Comparison of ENCODE assay signal across 10 cellular contexts in genomic region chr5:177371120-177371537, GRCh38. TPM values are rescaled to one million over a fixed set of nuclear protein-coding genes. Genes with fewer than 3 reads are reported as not detected.
DNase-seq lines count a peak whose midpoint lies in the region; ATAC-seq lines count a peak whose summit lies in the region.
"Had no signal": no experiment of that assay in that cellular context is flagged by ENCODE, and none has a peak within 500 bp of the region (broad histone marks: within the 10 kb centered on the region; RNA-seq: fewer than 3 reads in every experiment).

No MANE protein-coding gene starts in this region.

- H3K36me3 ChIP-seq in stomach smooth muscle (ENCODE audit: control insufficient read depth in 2 of 2, insufficient read depth in 2 of 2, low read length in 2 of 2), result no peaks in the 10 kb centered on the region

- POLR2A ChIA-PET in activated naive CD8-positive, alpha-beta T cell treated with anti-CD3 and anti-CD28 coated beads, Interleukin-2, amount 10 ng/mL, durations not matched to agents 7 days and 5 days (lab: Charles Lee), result interaction anchor here (0.6 to 3.4 kb wide), 17 partner anchors 10 to 812 kb away, joined by 3 to 24 read pairs (median 4); partner anchors contain the start of genes GRK6, LMAN2, MXD3 and PRELID1

- no peaks in the 10 kb centered on the region for H3K9me3 ChIP-seq in stomach smooth muscle (ENCODE audit: control insufficient read depth in 2 of 2, low read length in 2 of 2)

- peak overlapping the region; percentile 64 to 65 for H3K4me3 ChIP-seq in stomach smooth muscle (ENCODE audit: low read length in 2 of 2)

- no peaks in the 10 kb centered on the region for H3K27me3 Mint-ChIP-seq in activated CD8-positive, alpha-beta memory T cell treated with anti-CD3 and anti-CD28 coated beads, Interleukin-2, amount 10 ng/mL, durations not matched to agents 7 days and 5 days
- H3K27me3 Mint-ChIP-seq in activated naive CD8-positive, alpha-beta T cell treated with anti-CD3 and anti-CD28 coated beads, Interleukin-2, amount 10 ng/mL, durations not matched to agents 7 days and 5 days, result no peaks in the 10 kb centered on the region
- H3K27me3 Mint-ChIP-seq in immature natural killer cell (ENCODE audit: low read depth in 3 of 3), result peaks cover 0 to 4% (median 1%) of the 10 kb centered on the region in 3 donors

- peaks cover 31% of the 10 kb centered on the region for H3K36me3 Mint-ChIP-seq in activated CD8-positive, alpha-beta memory T cell treated with anti-CD3 and anti-CD28 coated beads, Interleukin-2, amount 10 ng/mL, durations not matched to agents 7 days and 5 days
- H3K36me3 Mint-ChIP-seq in activated naive CD8-positive, alpha-beta T cell treated with anti-CD3 and anti-CD28 coated beads, Interleukin-2, amount 10 ng/mL, durations not matched to agents 7 days and 5 days, result peaks cover 40% of the 10 kb centered on the region
- peaks cover 13 to 21% (median 14%) of the 10 kb centered on the region in 3 donors for H3K36me3 Mint-ChIP-seq in immature natural killer cell

- H3K27me3 ChIP-seq in stomach smooth muscle (ENCODE audit: control insufficient read depth in 1 of 2, insufficient read depth in 2 of 2, low read length in 2 of 2), result no peaks in the 10 kb centered on the region

- CTCF ChIA-PET in activated CD8-positive, alpha-beta memory T cell treated with anti-CD3 and anti-CD28 coated beads, Interleukin-2, amount 10 ng/mL, durations not matched to agents 7 days and 5 days (lab: Charles Lee), result interaction anchor here (1.0 to 22.1 kb wide), 13 partner anchors 12 to 125 kb away, joined by 3 to 405 read pairs (median 13); partner anchors contain the start of genes LMAN2, MXD3, PFN3 and RGS14

- H3K9ac ChIP-seq in stomach smooth muscle (ENCODE audit: low read length in 2 of 2), result peak overlapping the region; percentile 58 to 66

- H3K4me1 Mint-ChIP-seq in activated CD8-positive, alpha-beta memory T cell treated with anti-CD3 and anti-CD28 coated beads, Interleukin-2, amount 10 ng/mL, durations not matched to agents 7 days and 5 days, result peaks cover 52% of the 10 kb centered on the region
- peaks cover 41% of the 10 kb centered on the region for H3K4me1 Mint-ChIP-seq in activated naive CD8-positive, alpha-beta T cell treated with anti-CD3 and anti-CD28 coated beads, Interleukin-2, amount 10 ng/mL, durations not matched to agents 7 days and 5 days
- H3K4me1 Mint-ChIP-seq in immature natural killer cell, result peaks cover 39 to 40% of the 10 kb centered on the region in 2 donors

- no peak for ATAC-seq in activated CD8-positive, alpha-beta memory T cell treated with anti-CD3 and anti-CD28 coated beads, Interleukin-2, amount 10 ng/mL, durations not matched to agents 7 days and 5 days
- ATAC-seq in activated naive CD8-positive, alpha-beta T cell treated with anti-CD3 and anti-CD28 coated beads, Interleukin-2, amount 10 ng/mL, durations not matched to agents 7 days and 5 days (ENCODE audit: low read depth), result no peak
- no peak for ATAC-seq in HG02840 (IDR thresholded peaks at IDR 0.05; ENCODE audit: low FRiP score, unreplicated experiment)

- no peak for DNase-seq in activated CD8-positive, alpha-beta memory T cell treated with anti-CD3 and anti-CD28 coated beads, Interleukin-2, amount 10 ng/mL, durations not matched to agents 7 days and 5 days
- no peak for DNase-seq in activated CD8-positive, alpha-beta memory T cell treated with anti-CD3 and anti-CD28 coated beads, Interleukin-2, amount 50 U/mL, for 48 hours
- DNase-seq in activated naive CD8-positive, alpha-beta T cell treated with anti-CD3 and anti-CD28 coated beads, Interleukin-2, amount 10 ng/mL, durations not matched to agents 7 days and 5 days, result no peak
- DNase-seq in immature natural killer cell (no peak), DMS114 treated with DMSO at 0.1 percent for 48 hours (lab: John Stamatoyannopoulos, UW; ENCODE audit: unreplicated experiment) (no peak), 8988T (no peak)

- H3K9me3 Mint-ChIP-seq in activated CD8-positive, alpha-beta memory T cell treated with anti-CD3 and anti-CD28 coated beads, Interleukin-2, amount 10 ng/mL, durations not matched to agents 7 days and 5 days (ENCODE audit: low read depth), result no peaks in the 10 kb centered on the region
- no peaks in the 10 kb centered on the region for H3K9me3 Mint-ChIP-seq in activated naive CD8-positive, alpha-beta T cell treated with anti-CD3 and anti-CD28 coated beads, Interleukin-2, amount 10 ng/mL, durations not matched to agents 7 days and 5 days
- no peaks in the 10 kb centered on the region for H3K9me3 Mint-ChIP-seq in immature natural killer cell

- H3K27ac ChIP-seq in stomach smooth muscle (ENCODE audit: low read length), result no peak overlapping the region

- peak overlapping the region; percentile 57 for H3K4me3 Mint-ChIP-seq in activated CD8-positive, alpha-beta memory T cell treated with anti-CD3 and anti-CD28 coated beads, Interleukin-2, amount 10 ng/mL, durations not matched to agents 7 days and 5 days
- H3K4me3 Mint-ChIP-seq in activated naive CD8-positive, alpha-beta T cell treated with anti-CD3 and anti-CD28 coated beads, Interleukin-2, amount 10 ng/mL, durations not matched to agents 7 days and 5 days, result peak overlapping the region; percentile 84
- H3K4me3 Mint-ChIP-seq in immature natural killer cell, result peak overlapping the region in 4 of 5 donors; percentile 13 to 68 (median 42)

- peaks cover 26% of the 10 kb centered on the region for H3K4me1 ChIP-seq in stomach smooth muscle (ENCODE audit: control insufficient read depth, insufficient read depth, low read length)

- peak overlapping the region; percentile 87 for H3K27ac Mint-ChIP-seq in activated CD8-positive, alpha-beta memory T cell treated with anti-CD3 and anti-CD28 coated beads, Interleukin-2, amount 10 ng/mL, durations not matched to agents 7 days and 5 days
- peak overlapping the region; percentile 92 for H3K27ac Mint-ChIP-seq in activated naive CD8-positive, alpha-beta T cell treated with anti-CD3 and anti-CD28 coated beads, Interleukin-2, amount 10 ng/mL, durations not matched to agents 7 days and 5 days
- H3K27ac Mint-ChIP-seq in immature natural killer cell, result peak overlapping the region in 4 of 6 donors; percentile 24 to 67 (median 47)

RNA-seq across cellular contexts. Expression of gene SLC34A1, which starts 13.1 kb away (rescaled TPM):
- under 1 TPM; 0.19 to 0.85 TPM for total RNA-seq in activated CD8-positive, alpha-beta memory T cell treated with anti-CD3 and anti-CD28 coated beads, Interleukin-2, amount 10 ng/mL, durations not matched to agents 7 days and 5 days
- total RNA-seq in activated naive CD8-positive, alpha-beta T cell treated with anti-CD3 and anti-CD28 coated beads, Interleukin-2, amount 10 ng/mL, durations not matched to agents 7 days and 5 days, result 1 to 10 TPM; 1.9 to 2.1 TPM
- polyA plus RNA-seq in immature natural killer cell, result under 1 TPM in 2 of 3 donors, not detected in 1; 0.26 to 0.34 TPM
- total RNA-seq: activated CD8-positive, alpha-beta memory T cell treated with anti-CD3 and anti-CD28 coated beads for 36 hours; lung microvascular endothelial cell had no signal

RNA-seq across cellular contexts. Expression of gene RGS14, which starts 13.4 kb away (rescaled TPM):
- total RNA-seq in activated CD8-positive, alpha-beta memory T cell treated with anti-CD3 and anti-CD28 coated beads, Interleukin-2, amount 10 ng/mL, durations not matched to agents 7 days and 5 days, result 10 to 100 TPM; 52.3 to 93.0 TPM
- 100 to 1,000 TPM; 113 to 124 TPM for total RNA-seq in activated naive CD8-positive, alpha-beta T cell treated with anti-CD3 and anti-CD28 coated beads, Interleukin-2, amount 10 ng/mL, durations not matched to agents 7 days and 5 days
- polyA plus RNA-seq in immature natural killer cell, result 10 to 100 TPM; 27.1 to 64.5 (median 33.8) TPM

RNA-seq across cellular contexts. Expression of gene LMAN2, which starts 19.7 kb away (rescaled TPM):
- total RNA-seq in activated CD8-positive, alpha-beta memory T cell treated with anti-CD3 and anti-CD28 coated beads, Interleukin-2, amount 10 ng/mL, durations not matched to agents 7 days and 5 days, result 100 to 1,000 TPM; 133 to 140 TPM
- 100 to 1,000 TPM; 110 to 116 TPM for total RNA-seq in activated naive CD8-positive, alpha-beta T cell treated with anti-CD3 and anti-CD28 coated beads, Interleukin-2, amount 10 ng/mL, durations not matched to agents 7 days and 5 days
- 100 to 1,000 TPM; 316 to 441 (median 409) TPM for polyA plus RNA-seq in immature natural killer cell

RNA-seq across cellular contexts. Expression of gene PFN3, which starts 29.3 kb away (rescaled TPM):
- not detected for total RNA-seq in activated CD8-positive, alpha-beta memory T cell treated with anti-CD3 and anti-CD28 coated beads, Interleukin-2, amount 10 ng/mL, durations not matched to agents 7 days and 5 days
- total RNA-seq in activated naive CD8-positive, alpha-beta T cell treated with anti-CD3 and anti-CD28 coated beads, Interleukin-2, amount 10 ng/mL, durations not matched to agents 7 days and 5 days, result not detected
- polyA plus RNA-seq in immature natural killer cell, result not detected
- total RNA-seq: activated CD8-positive, alpha-beta memory T cell treated with anti-CD3 and anti-CD28 coated beads for 36 hours; lung microvascular endothelial cell had no signal

RNA-seq across cellular contexts. Expression of gene F12, which starts 38.2 kb away (rescaled TPM):
- 1 to 10 TPM; 1.3 to 2.2 TPM for total RNA-seq in activated CD8-positive, alpha-beta memory T cell treated with anti-CD3 and anti-CD28 coated beads, Interleukin-2, amount 10 ng/mL, durations not matched to agents 7 days and 5 days
- 1 to 10 TPM; 2.2 to 2.8 TPM for total RNA-seq in activated naive CD8-positive, alpha-beta T cell treated with anti-CD3 and anti-CD28 coated beads, Interleukin-2, amount 10 ng/mL, durations not matched to agents 7 days and 5 days
- polyA plus RNA-seq in immature natural killer cell, result 1 to 10 TPM in 2 of 3 donors, not detected in 1; 1.3 to 2.3 TPM
